In genomic region chr15:69452702-69453513, GRCh38 we compare ENCODE assay signal across 1 cellular context.
TF ChIP-seq lines count a peak whose summit lies in the region.

TSS of gene RPLP1 (plus strand) at chr15:69452818. CDS start at chr15:69452949, 131 bp downstream.

TF ChIP-seq in WTC11, 78 proteins besides CTCF, POLR2A, EP300 and RAD21 (continued from another document and continues in another):
- TF ChIP-seq MAX (CRISPR knock-in tag; IDR thresholded peaks at IDR 0.05) (peak; percentile 90), ZNF317 (CRISPR knock-in tag; IDR thresholded peaks at IDR 0.05; ENCODE audit: borderline replicate concordance, low read depth) (0 out of 2 replicates have a peak, but pooled peaks have one; percentile 3), ATF2 (CRISPR knock-in tag; IDR thresholded peaks at IDR 0.05; ENCODE audit: borderline replicate concordance, low read depth) (no peak), ZNF425 (CRISPR knock-in tag; conservative IDR thresholded peaks at IDR 0.05) (no peak), NR1H2 (CRISPR knock-in tag; IDR thresholded peaks at IDR 0.05) (peak; percentile 66; the same call in 1 of the 2 replicates), GTF2I (CRISPR knock-in tag; conservative IDR thresholded peaks at IDR 0.05) (no peak), USF1 (CRISPR knock-in tag; IDR thresholded peaks at IDR 0.05) (peak; percentile 73), STAT6 (CRISPR knock-in tag; conservative IDR thresholded peaks at IDR 0.05; ENCODE audit: low read depth) (no peak), HMGXB4 (CRISPR knock-in tag; IDR thresholded peaks at IDR 0.05) (peak; percentile 62; the same call in 1 of the 2 replicates), TP53 (CRISPR knock-in tag; IDR thresholded peaks at IDR 0.05) (no peak; the same call in 1 of the 2 replicates), ZNF423 (CRISPR knock-in tag; IDR thresholded peaks at IDR 0.05) (no peak), GRHL2 (CRISPR knock-in tag; IDR thresholded peaks at IDR 0.05; ENCODE audit: insufficient replicate concordance, severe bottlenecking) (no peak), TCF7 (CRISPR knock-in tag; IDR thresholded peaks at IDR 0.05; ENCODE audit: low read depth) (no peak; the same call in none of the 2 replicates), SMAD4 (CRISPR knock-in tag; IDR thresholded peaks at IDR 0.05) (0 out of 2 replicates have a peak, but pooled peaks have one; percentile 52), ESRRA (CRISPR knock-in tag; IDR thresholded peaks at IDR 0.05; ENCODE audit: borderline replicate concordance) (no peak; the same call in 1 of the 2 replicates), NR3C1 (CRISPR knock-in tag; conservative IDR thresholded peaks at IDR 0.05; ENCODE audit: low read depth) (no peak), CREB1 (CRISPR knock-in tag; IDR thresholded peaks at IDR 0.05) (0 out of 2 replicates have a peak, but pooled peaks have one; percentile 63), ZNF281 (CRISPR knock-in tag; IDR thresholded peaks at IDR 0.05) (peak; percentile 53; the same call in 1 of the 2 replicates), MLX (CRISPR knock-in tag; IDR thresholded peaks at IDR 0.05) (no peak), E2F1 (CRISPR knock-in tag; IDR thresholded peaks at IDR 0.05) (peak; percentile 85), ZNF512 (CRISPR knock-in tag; IDR thresholded peaks at IDR 0.05; ENCODE audit: borderline replicate concordance) (0 out of 2 replicates have a peak, but pooled peaks have one; percentile 46), MYBL2 (CRISPR knock-in tag; IDR thresholded peaks at IDR 0.05) (peak; percentile 92), SMAD3 (CRISPR knock-in tag; IDR thresholded peaks at IDR 0.05; ENCODE audit: borderline replicate concordance) (peak; percentile 82), NR2C2 (CRISPR knock-in tag; IDR thresholded peaks at IDR 0.05) (no peak), ZNF671 (CRISPR knock-in tag; IDR thresholded peaks at IDR 0.05) (no peak), CBFB (CRISPR knock-in tag; IDR thresholded peaks at IDR 0.05; ENCODE audit: low read depth) (no peak), EMX1 (CRISPR knock-in tag; IDR thresholded peaks at IDR 0.05) (no peak), ZNF532 (CRISPR knock-in tag; IDR thresholded peaks at IDR 0.05; ENCODE audit: borderline replicate concordance) (no peak), ZNF416 (CRISPR knock-in tag; IDR thresholded peaks at IDR 0.05) (peak; percentile 53; the same call in 1 of the 2 replicates), USF2 (CRISPR knock-in tag; IDR thresholded peaks at IDR 0.05) (peak; percentile 59)
